Comparison of ENCODE assay signal across 8 cellular contexts in genomic region chr16:30355144-30355953, GRCh38. TPM values are rescaled to one million over a fixed set of nuclear protein-coding genes. Genes with fewer than 3 reads are reported as not detected.
DNase-seq lines count a peak whose midpoint lies in the region; ATAC-seq and TF ChIP-seq lines count a peak whose summit lies in the region.

TSS of gene CD2BP2 (minus strand) at chr16:30355308. CDS start at chr16:30354681, 627 bp downstream.

- H3K4me3 ChIP-seq in lower lobe of right lung, result peak within 1 kb of the TSS; percentile 96

- intact Hi-C loops in lower lobe of right lung (cut with DNase I), result no loop called here

- peak; percentile 77 for ATAC-seq in GM19463 (IDR thresholded peaks at IDR 0.05; ENCODE audit: unreplicated experiment)
- peak; percentile 94 to 95 for ATAC-seq in lower lobe of right lung

- CTCF ChIA-PET in activated CD8-positive, alpha-beta memory T cell treated with anti-CD3 and anti-CD28 coated beads for 36 hours (lab: Charles Lee), result interaction anchor here (1.0 to 1.4 kb wide), 3 partner anchors 19 to 46 kb away, joined by 3 to 5 read pairs (median 3); no protein-coding TSS in a partner anchor

- no peaks in the 10 kb centered on the region for H3K27me3 ChIP-seq in lower lobe of right lung (ENCODE audit: low read depth)

- H3K27ac ChIP-seq in lower lobe of right lung, result peak within 1 kb of the TSS; percentile 96

- POLR2A ChIA-PET in activated CD8-positive, alpha-beta memory T cell treated with anti-CD3 and anti-CD28 coated beads for 36 hours (lab: Charles Lee), result interaction anchor here (0.6 to 2.2 kb wide), 6 partner anchors 14 to 56 kb away, joined by 3 to 7 read pairs (median 4); partner anchors contain the start of genes SEPTIN1, TBC1D10B and ZNF771

- H3K9me3 ChIP-seq in lower lobe of right lung, result no peaks in the 10 kb centered on the region

- peaks cover 44% of the 10 kb centered on the region for H3K4me1 ChIP-seq in lower lobe of right lung

- H3K36me3 ChIP-seq in lower lobe of right lung, result peaks cover 67% of the 10 kb centered on the region

- no peak for TF ChIP-seq CTCF in lower lobe of right lung (IDR thresholded peaks at IDR 0.05)

- DNase-seq in CD1c-positive myeloid dendritic cell (ENCODE audit: extremely low spot score) (peak; percentile 100), HT-29 (ENCODE audit: low spot score) (peak; percentile 99), NOMO-1 treated with DMSO at 0.1 percent for 48 hours (lab: John Stamatoyannopoulos, UW; ENCODE audit: unreplicated experiment) (peak; percentile 97), lower lobe of right lung (peak; percentile 97)
- peak; percentile 81 for DNase-seq in effector CD8-positive, alpha-beta T cell (lab: John Stamatoyannopoulos, UW)
- peak; percentile 67 to 78 (median 74) for DNase-seq in stimulated activated CD4-positive, alpha-beta T cell treated with anti-CD3 and anti-CD28 coated beads, TNF-alpha, amount 100 ng/mL, for 1 hour (ENCODE audit: low read depth in 3 of 3, low spot score in 1 of 3)

RNA-seq across cellular contexts. Expression of gene CD2BP2, which starts in this region (rescaled TPM):
- 42.8 and 49.4 TPM in 2 replicates for total RNA-seq in HT-29 (2014; rRNA removed; shearing (Covaris generic))
- 10 to 100 TPM; 77.8 to 80.4 TPM for total RNA-seq in activated CD8-positive, alpha-beta memory T cell treated with anti-CD3 and anti-CD28 coated beads for 36 hours
- 52.3 TPM for total RNA-seq in lower lobe of right lung

Comparison
In these comparisons a context has a peak if more than half of its experiments do, and no peak if none do; other contexts are left out.
1. Peak in every context shown above with its lines: DNase-seq, ATAC-seq, H3K4me3 ChIP-seq and H3K27ac ChIP-seq.